In genomic region chr1:235888119-235888643, GRCh38 we compare ENCODE assay signal across 9 cellular contexts. TPM values are rescaled to one million over a fixed set of nuclear protein-coding genes. Genes with fewer than 3 reads are reported as not detected.
A peak's percentile ranks its signal among the peaks of the same experiment; 100 is the strongest.
DNase-seq lines count a peak whose midpoint lies in the region; ATAC-seq and TF ChIP-seq lines count a peak whose summit lies in the region.
"Had no signal": no experiment of that assay in that cellular context is flagged by ENCODE, and none has a peak within 500 bp of the region (broad histone marks: within the 10 kb centered on the region; RNA-seq: fewer than 3 reads in every experiment).

No MANE protein-coding gene starts in this region.

- H3K9me3 Mint-ChIP-seq in activated T-cell treated with anti-CD3 and anti-CD28 coated beads, Interleukin-2, amount 50 U/mL, for 4 hours: no peaks in the 10 kb centered on the region
- H3K9me3 Mint-ChIP-seq in GM23338: no peaks in the 10 kb centered on the region

- no peak overlapping the region for H3K27ac ChIP-seq in GM23338 (ENCODE audit: low read depth)
- H3K27ac ChIP-seq: epithelial cell of prostate had no signal

- H3K4me3 Mint-ChIP-seq in activated T-cell treated with anti-CD3 and anti-CD28 coated beads, Interleukin-2, amount 50 U/mL, for 4 hours: peak overlapping the region; percentile 63
- H3K4me3 Mint-ChIP-seq in GM23338: no peak overlapping the region

- H3K27me3 ChIP-seq in GM23338 (ENCODE audit: insufficient read depth): no peaks in the 10 kb centered on the region

- H3K27ac Mint-ChIP-seq in GM23338: no peak overlapping the region

- H3K36me3 Mint-ChIP-seq in activated T-cell treated with anti-CD3 and anti-CD28 coated beads, Interleukin-2, amount 50 U/mL, for 4 hours (ENCODE audit: insufficient read depth): no peaks in the 10 kb centered on the region
- H3K36me3 Mint-ChIP-seq in GM23338 (ENCODE audit: low read depth): no peaks in the 10 kb centered on the region

- no peaks in the 10 kb centered on the region for H4K20me1 ChIP-seq in GM23338 (replicated peaks; ENCODE audit: insufficient read depth)

- ATAC-seq in GM19397 (IDR thresholded peaks at IDR 0.05; ENCODE audit: unreplicated experiment) (peak; percentile 77), HG03159 (IDR thresholded peaks at IDR 0.05; ENCODE audit: unreplicated experiment) (peak; percentile 77), GM23338 (no peak)
- peak; percentile 93 to 94 for ATAC-seq in activated T-cell treated with anti-CD3 and anti-CD28 coated beads, Interleukin-2, amount 50 U/mL, for 4 hours

- peaks cover 35% of the 10 kb centered on the region for H3K4me1 Mint-ChIP-seq in activated T-cell treated with anti-CD3 and anti-CD28 coated beads, Interleukin-2, amount 50 U/mL, for 4 hours (ENCODE audit: low read depth)
- H3K4me1 Mint-ChIP-seq in GM23338: no peaks in the 10 kb centered on the region

- no peaks in the 10 kb centered on the region for H3K27me3 Mint-ChIP-seq in activated T-cell treated with anti-CD3 and anti-CD28 coated beads, Interleukin-2, amount 50 U/mL, for 4 hours (ENCODE audit: low read depth)
- H3K27me3 Mint-ChIP-seq in GM23338 (ENCODE audit: insufficient read depth, low read depth, poor library complexity): peaks cover 1% of the 10 kb centered on the region

- H3K36me3 ChIP-seq in GM23338 (ENCODE audit: insufficient read depth): no peaks in the 10 kb centered on the region

- H3F3A ChIP-seq in GM23338 (replicated peaks; ENCODE audit: low read depth): no peaks in the 10 kb centered on the region

- H3K79me2 ChIP-seq in GM23338 (replicated peaks; ENCODE audit: insufficient read depth): no peaks in the 10 kb centered on the region

- no peaks in the 10 kb centered on the region for H3K9me2 ChIP-seq in GM23338 (ENCODE audit: insufficient read depth)

- DNase-seq in activated T-cell treated with anti-CD3 and anti-CD28 coated beads, Interleukin-2, amount 50 U/mL, for 4 hours: peak; percentile 49
- DNase-seq in stimulated activated CD8-positive, alpha-beta memory T cell treated with anti-CD3 and anti-CD28 coated beads, Interleukin-12 subunit alpha, Interleukin-12 subunit beta, amount 100 ng/mL, for 1 hour (ENCODE audit: low read depth): peak; percentile 15
- DNase-seq in GM23338 (ENCODE audit: low spot score) (no peak), GOT3 (lab: John Stamatoyannopoulos, UW) (no peak), DMS114 treated with DMSO at 0.1 percent for 48 hours (lab: John Stamatoyannopoulos, UW; ENCODE audit: unreplicated experiment) (no peak), Kasumi-1 (lab: John Stamatoyannopoulos, UW) (no peak)

- H3K4me2 ChIP-seq in GM23338: no peak overlapping the region

- no peak overlapping the region for H3K4me3 ChIP-seq in GM23338

- no peak for TF ChIP-seq CTCF in GM23338 (conservative IDR thresholded peaks at IDR 0.05; ENCODE audit: low read depth in 2 of 2)

- no peak overlapping the region for H2AFZ ChIP-seq in GM23338

- H3K4me1 ChIP-seq in GM23338 (ENCODE audit: insufficient read depth): no peaks in the 10 kb centered on the region

TF ChIP-seq in GM23338, 12 proteins besides CTCF, POLR2A, EP300 and RAD21 (continues in another document):
- TF ChIP-seq STAT1 (IDR thresholded peaks at IDR 0.05; ENCODE audit: unreplicated experiment) (no peak), EZH2 (IDR thresholded peaks at IDR 0.05; ENCODE audit: low read depth, unreplicated experiment) (no peak), POLR2AphosphoS5 (IDR thresholded peaks at IDR 0.05; ENCODE audit: low read depth) (no peak), ZNF331 (CRISPR knock-in tag; IDR thresholded peaks at IDR 0.05; ENCODE audit: low read depth) (no peak), NANOG (IDR thresholded peaks at IDR 0.05; ENCODE audit: borderline replicate concordance) (no peak), JUNB (IDR thresholded peaks at IDR 0.05; ENCODE audit: unreplicated experiment) (no peak), REST (IDR thresholded peaks at IDR 0.05; ENCODE audit: unreplicated experiment) (no peak), CREB1 (CRISPR knock-in tag; IDR thresholded peaks at IDR 0.05; ENCODE audit: low read depth) (no peak), EZH2phosphoT487 (IDR thresholded peaks at IDR 0.05; ENCODE audit: unreplicated experiment) (no peak), ZNF114 (CRISPR knock-in tag; IDR thresholded peaks at IDR 0.05) (no peak), ZNF462 (CRISPR knock-in tag; IDR thresholded peaks at IDR 0.05) (no peak)

RNA-seq across cellular contexts. Expression of gene LYST, which starts 21.5 kb away (rescaled TPM):
- 10 to 100 TPM; 30.3 to 35.2 (median 33.7) TPM for total RNA-seq in activated T-cell treated with anti-CD3 and anti-CD28 coated beads, Interleukin-2, amount 50 U/mL, for 4 hours
- total RNA-seq in GM23338 (2014; rRNA removed; shearing (Covaris generic)): 0.16 and 1.0 TPM in 2 replicates
- polyA plus RNA-seq in GM23338 (2016; fragmentation: Nextera tagmentation; extraction: Ambion mirVana): 0.14 and 0.21 TPM in 2 replicates

Comparison
In these comparisons a context has a peak if more than half of its experiments do, and no peak if none do; other contexts are left out.
1. DNase-seq: peak in activated T-cell treated with anti-CD3 and anti-CD28 coated beads, Interleukin-2, amount 50 U/mL, for 4 hours (single experiment) and stimulated activated CD8-positive, alpha-beta memory T cell treated with anti-CD3 and anti-CD28 coated beads, Interleukin-12 subunit alpha, Interleukin-12 subunit beta, amount 100 ng/mL, for 1 hour (single experiment); none in GM23338 (single experiment), GOT3 (single experiment), DMS114 treated with DMSO at 0.1 percent for 48 hours (single experiment) and Kasumi-1 (0 of 2).
2. RNA of gene LYST, which starts 21.5 kb away (total RNA-seq): 30.3 to 35.2 TPM in activated T-cell treated with anti-CD3 and anti-CD28 coated beads, Interleukin-2, amount 50 U/mL, for 4 hours; 0.16 to 1.0 TPM in GM23338; every median in the first group is over 10 times any median in the second.